Comparison of ENCODE assay signal across 31 cellular contexts in genomic region chr2:122098301-122098700, GRCh38.
"Had no signal": no experiment of that assay in that cellular context is flagged by ENCODE, and none has a peak within 500 bp of the region (broad histone marks: within the 10 kb centered on the region; RNA-seq: fewer than 3 reads in every experiment).

No MANE protein-coding gene starts in this region.

- ATAC-seq: activated CD8-positive, alpha-beta memory T cell treated with anti-CD3 and anti-CD28 coated beads, Interleukin-2, amount 10 ng/mL, durations not matched to agents 7 days and 5 days; activated CD8-positive, alpha-beta T cell treated with anti-CD3 and anti-CD28 coated beads, Interleukin-2, amount 10 ng/mL, durations not matched to agents 7 days and 5 days; gastroesophageal sphincter; naive thymus-derived CD4-positive, alpha-beta T cell; right lobe of liver; T-helper 17 cell; WTC11 had no signal

- H3K4me1 ChIP-seq: colonic mucosa, gastroesophageal sphincter, right lobe of liver, upper lobe of left lung had no signal

- H3K27ac ChIP-seq: colonic mucosa, epithelial cell of prostate, gastroesophageal sphincter, right lobe of liver, skin epidermis, upper lobe of left lung had no signal

- H3K27me3 ChIP-seq: colonic mucosa, gastroesophageal sphincter, right lobe of liver, upper lobe of left lung had no signal

- H3K27me3 Mint-ChIP-seq: activated CD8-positive, alpha-beta memory T cell treated with anti-CD3 and anti-CD28 coated beads, Interleukin-2, amount 10 ng/mL, durations not matched to agents 7 days and 5 days; stimulated activated naive CD8-positive, alpha-beta T cell treated with anti-CD3 and anti-CD28 coated beads, Interleukin-15, Interleukin-2, amounts not matched to agents 100 ng/mL and 50 ng/mL, for 24 hours had no signal

- DNase-seq: activated CD4-positive, alpha-beta T cell treated with anti-CD3 and anti-CD28 coated beads for 1 hour; activated CD4-positive, alpha-beta T cell treated with anti-CD3 and anti-CD28 coated beads, Interleukin-2, amount 50 U/mL, for 1 hour; activated CD8-positive, alpha-beta memory T cell treated with anti-CD3 and anti-CD28 coated beads, Interleukin-2, amount 10 ng/mL, durations not matched to agents 7 days and 5 days; activated CD8-positive, alpha-beta T cell treated with anti-CD3 and anti-CD28 coated beads, Interleukin-2, amount 10 ng/mL, durations not matched to agents 7 days and 5 days; activated T-cell treated with anti-CD3 and anti-CD28 coated beads, Interleukin-2, amount 50 U/mL, for 48 hours; cerebellar nuclear complex; colonic mucosa; effector CD8-positive, alpha-beta T cell; hippocampal formation; midbrain; naive thymus-derived CD4-positive, alpha-beta T cell; occipital lobe; right lobe of liver; stimulated activated CD4-positive, alpha-beta T cell treated with anti-CD3 and anti-CD28 coated beads, Interleukin-12 subunit alpha, Interleukin-12 subunit beta, amount 100 ng/mL, for 4 hours; stimulated activated CD4-positive, alpha-beta T cell treated with anti-CD3 and anti-CD28 coated beads, Interleukin-4, amount 100 ng/mL, for 24 hours; SW 1271; T-helper 17 cell; T1000; upper lobe of left lung had no signal

- H3K36me3 Mint-ChIP-seq: activated CD8-positive, alpha-beta memory T cell treated with anti-CD3 and anti-CD28 coated beads, Interleukin-2, amount 10 ng/mL, durations not matched to agents 7 days and 5 days; activated naive CD4-positive, alpha-beta T cell treated with anti-CD3 and anti-CD28 coated beads, Interleukin-2, amount 50 U/mL, for 24 hours; memory B cell; naive thymus-derived CD4-positive, alpha-beta T cell; stimulated activated effector memory CD8-positive, alpha-beta T cell treated with anti-CD3 and anti-CD28 coated beads, Interleukin-12 subunit alpha, Interleukin-12 subunit beta, amount 100 ng/mL, for 72 hours; WTC11 had no signal

- H3K27ac Mint-ChIP-seq: activated CD8-positive, alpha-beta memory T cell treated with anti-CD3 and anti-CD28 coated beads, Interleukin-2, amount 10 ng/mL, durations not matched to agents 7 days and 5 days; activated CD8-positive, alpha-beta T cell treated with anti-CD3 and anti-CD28 coated beads, Interleukin-2, amount 10 ng/mL, durations not matched to agents 7 days and 5 days; activated naive CD4-positive, alpha-beta T cell treated with anti-CD3 and anti-CD28 coated beads, Interleukin-2, amount 50 U/mL, for 24 hours; activated T-helper 2 cell treated with anti-CD3 and anti-CD28 coated beads, Interferon-gamma antibody, Interleukin-2, Interleukin-4, amounts not matched to agents 10 μg/mL and 5 μg/mL and 100 μg/mL, durations not matched to agents 14 hours and 24 hours and 36 hours; memory B cell; naive thymus-derived CD4-positive, alpha-beta T cell; stimulated activated effector memory CD8-positive, alpha-beta T cell treated with anti-CD3 and anti-CD28 coated beads, Interleukin-12 subunit alpha, Interleukin-12 subunit beta, amount 100 ng/mL, for 72 hours; stimulated activated naive CD8-positive, alpha-beta T cell treated with anti-CD3 and anti-CD28 coated beads, Interleukin-15, Interleukin-2, amounts not matched to agents 100 ng/mL and 50 ng/mL, for 24 hours; T-helper 17 cell; WTC11 had no signal

- H3K4me3 Mint-ChIP-seq: activated CD8-positive, alpha-beta memory T cell treated with anti-CD3 and anti-CD28 coated beads, Interleukin-2, amount 10 ng/mL, durations not matched to agents 7 days and 5 days; activated CD8-positive, alpha-beta T cell treated with anti-CD3 and anti-CD28 coated beads, Interleukin-2, amount 10 ng/mL, durations not matched to agents 7 days and 5 days; activated naive CD4-positive, alpha-beta T cell treated with anti-CD3 and anti-CD28 coated beads, Interleukin-2, amount 50 U/mL, for 24 hours; memory B cell; naive thymus-derived CD4-positive, alpha-beta T cell; neural crest cell; stimulated activated effector memory CD8-positive, alpha-beta T cell treated with anti-CD3 and anti-CD28 coated beads, Interleukin-12 subunit alpha, Interleukin-12 subunit beta, amount 100 ng/mL, for 72 hours; stimulated activated naive CD8-positive, alpha-beta T cell treated with anti-CD3 and anti-CD28 coated beads, Interleukin-15, Interleukin-2, amounts not matched to agents 100 ng/mL and 50 ng/mL, for 24 hours; T-helper 17 cell; WTC11 had no signal

- H3K4me1 Mint-ChIP-seq: activated CD8-positive, alpha-beta memory T cell treated with anti-CD3 and anti-CD28 coated beads, Interleukin-2, amount 10 ng/mL, durations not matched to agents 7 days and 5 days; activated naive CD4-positive, alpha-beta T cell treated with anti-CD3 and anti-CD28 coated beads, Interleukin-2, amount 50 U/mL, for 24 hours; memory B cell; stimulated activated effector memory CD8-positive, alpha-beta T cell treated with anti-CD3 and anti-CD28 coated beads, Interleukin-12 subunit alpha, Interleukin-12 subunit beta, amount 100 ng/mL, for 72 hours; T-helper 17 cell had no signal

- H3K4me3 ChIP-seq: colonic mucosa, gastroesophageal sphincter, right lobe of liver, skin epidermis, upper lobe of left lung had no signal

- H3K36me3 ChIP-seq: colonic mucosa, gastroesophageal sphincter, right lobe of liver, upper lobe of left lung had no signal

- H3K9me3 ChIP-seq: colonic mucosa, gastroesophageal sphincter, right lobe of liver, upper lobe of left lung had no signal

- H3K9me3 Mint-ChIP-seq: activated naive CD4-positive, alpha-beta T cell treated with anti-CD3 and anti-CD28 coated beads, Interleukin-2, amount 50 U/mL, for 24 hours; activated T-helper 2 cell treated with anti-CD3 and anti-CD28 coated beads, Interferon-gamma antibody, Interleukin-2, Interleukin-4, amounts not matched to agents 10 μg/mL and 5 μg/mL and 100 μg/mL, durations not matched to agents 14 hours and 24 hours and 36 hours; memory B cell; naive thymus-derived CD4-positive, alpha-beta T cell; stimulated activated effector memory CD8-positive, alpha-beta T cell treated with anti-CD3 and anti-CD28 coated beads, Interleukin-12 subunit alpha, Interleukin-12 subunit beta, amount 100 ng/mL, for 72 hours; stimulated activated naive CD8-positive, alpha-beta T cell treated with anti-CD3 and anti-CD28 coated beads, Interleukin-15, Interleukin-2, amounts not matched to agents 100 ng/mL and 50 ng/mL, for 24 hours had no signal

- FAIRE-seq: endometrium, keratinocyte had no signal
